In genomic region chr2:28357948-28358667, GRCh38 we compare ENCODE assay signal across 14 cellular contexts. TPM values are rescaled to one million over a fixed set of nuclear protein-coding genes. Genes with fewer than 3 reads are reported as not detected.
A peak's percentile ranks its signal among the peaks of the same experiment; 100 is the strongest.
DNase-seq lines count a peak whose midpoint lies in the region; ATAC-seq, FAIRE-seq and TF ChIP-seq lines count a peak whose summit lies in the region.
"Had no signal": no experiment of that assay in that cellular context is flagged by ENCODE, and none has a peak within 500 bp of the region (broad histone marks: within the 10 kb centered on the region; RNA-seq: fewer than 3 reads in every experiment).

No MANE protein-coding gene starts in this region.

- H3K36me3 ChIP-seq in CD4-positive, alpha-beta memory T cell (ENCODE audit: insufficient read depth, low read length), result no peaks in the 10 kb centered on the region
- no peaks in the 10 kb centered on the region for H3K36me3 ChIP-seq in pancreas
- H3K36me3 ChIP-seq: sigmoid colon had no signal

- peak overlapping the region; percentile 92 to 98 (median 96) for H3K27ac Mint-ChIP-seq in CD4-positive, alpha-beta memory T cell
- peak overlapping the region in 2 of 3 donors; percentile 95 for H3K27ac Mint-ChIP-seq in IgD-negative memory B cell
- H3K27ac Mint-ChIP-seq in activated T-helper 17 cell treated with anti-CD3 and anti-CD28 coated beads, Interleukin-2, amount 50 U/mL, for 72 hours, result peak overlapping the region; percentile 88
- peak overlapping the region; percentile 67 to 96 for H3K27ac Mint-ChIP-seq in natural killer cell treated with Interleukin-12 subunit alpha and Interleukin-12 subunit beta and Interleukin-15 and Interleukin-18, amount 100 ng/mL, for 72 hours

- POLR2A ChIA-PET in CD4-positive, alpha-beta memory T cell (lab: Charles Lee; ENCODE audit: partially characterized antibody), result interaction anchor here (5.2 kb wide), 1 partner anchor 33 kb away, joined by 39 read pairs; the partner anchor contains the start of gene FOSL2

- H3K4me1 ChIP-seq in CD4-positive, alpha-beta memory T cell (ENCODE audit: insufficient read depth, low read length), result peaks cover 62% of the 10 kb centered on the region
- H3K4me1 ChIP-seq in pancreas, result peaks cover 0 to 9% (median 0%) of the 10 kb centered on the region in 3 donors

- H3K27me3 ChIP-seq in CD4-positive, alpha-beta memory T cell (ENCODE audit: insufficient read depth, low read length), result no peaks in the 10 kb centered on the region
- H3K27me3 ChIP-seq in pancreas, result no peaks in the 10 kb centered on the region
- H3K27me3 ChIP-seq: sigmoid colon had no signal

- CTCF ChIA-PET in CD4-positive, alpha-beta memory T cell (lab: Charles Lee; ENCODE audit: partially characterized antibody), result interaction anchor here (0.7 to 1.0 kb wide), 2 partner anchors 17 to 52 kb away, joined by 3 read pairs; no protein-coding TSS in a partner anchor

- H3K27ac ChIP-seq in CD4-positive, alpha-beta memory T cell (ENCODE audit: low read depth, low read length), result no peak overlapping the region
- H3K27ac ChIP-seq in pancreas, result no peak overlapping the region
- H3K27ac ChIP-seq: sigmoid colon had no signal

- peak overlapping the region in 5 of 8 donors; percentile 6 to 92 (median 72) for H3K4me3 Mint-ChIP-seq in CD4-positive, alpha-beta memory T cell
- peak overlapping the region in 1 of 4 donors; percentile 43 for H3K4me3 Mint-ChIP-seq in IgD-negative memory B cell
- H3K4me3 Mint-ChIP-seq in activated T-helper 17 cell treated with anti-CD3 and anti-CD28 coated beads, Interleukin-2, amount 50 U/mL, for 72 hours, result peak overlapping the region; percentile 77
- peak overlapping the region; percentile 74 for H3K4me3 Mint-ChIP-seq in natural killer cell treated with Interleukin-12 subunit alpha and Interleukin-12 subunit beta and Interleukin-15 and Interleukin-18, amount 100 ng/mL, for 72 hours

- ATAC-seq in activated T-helper 17 cell treated with anti-CD3 and anti-CD28 coated beads, Interleukin-2, amount 50 U/mL, for 72 hours (replicated peaks), result no peak
- ATAC-seq in natural killer cell treated with Interleukin-12 subunit alpha and Interleukin-12 subunit beta and Interleukin-15 and Interleukin-18, amount 100 ng/mL, for 72 hours, result no peak
- ATAC-seq in HG03045 (IDR thresholded peaks at IDR 0.05; ENCODE audit: unreplicated experiment) (no peak), pancreas (no peak)
- ATAC-seq: esophagus mucosa, left lobe of liver had no signal

- WGBS in pancreas, 2 donors, result 87 to 92% methylated on average over 18 to 19 of the region's 19 CpGs

- peaks cover 29 to 71% (median 47%) of the 10 kb centered on the region in 4 donors for H3K4me1 Mint-ChIP-seq in CD4-positive, alpha-beta memory T cell
- peaks cover 6 to 13% (median 8%) of the 10 kb centered on the region in 3 donors for H3K4me1 Mint-ChIP-seq in IgD-negative memory B cell
- H3K4me1 Mint-ChIP-seq in activated T-helper 17 cell treated with anti-CD3 and anti-CD28 coated beads, Interleukin-2, amount 50 U/mL, for 72 hours, result peaks cover 22% of the 10 kb centered on the region
- H3K4me1 Mint-ChIP-seq in natural killer cell treated with Interleukin-12 subunit alpha and Interleukin-12 subunit beta and Interleukin-15 and Interleukin-18, amount 100 ng/mL, for 72 hours (ENCODE audit: low read depth in 2 of 2), result peaks cover 39 to 43% of the 10 kb centered on the region in 2 donors

- no peak overlapping the region for H3K4me3 ChIP-seq in CD4-positive, alpha-beta memory T cell (ENCODE audit: low read length in 2 of 2)
- no peak overlapping the region for H3K4me3 ChIP-seq in pancreas
- H3K4me3 ChIP-seq: sigmoid colon had no signal

- no peak for FAIRE-seq in pancreas (lab: Jason Lieb, UNC)

- no peak for TF ChIP-seq CTCF in pancreas (IDR thresholded peaks at IDR 0.05)

- no peak for DNase-seq in CD4-positive, alpha-beta memory T cell
- peak; percentile 57 for DNase-seq in natural killer cell treated with Interleukin-12 subunit alpha and Interleukin-12 subunit beta and Interleukin-15 and Interleukin-18, amount 100 ng/mL, for 72 hours (ENCODE audit: low spot score)
- DNase-seq in SHP77 (lab: John Stamatoyannopoulos, UW), result no peak
- DNase-seq in pancreas, result no peak
- DNase-seq: COR-L47, hypothalamus, NCI-H2171 treated with DMSO at 0.1 percent for 48 hours, sigmoid colon, SW 1271 had no signal

- peaks cover 0 to 3% of the 10 kb centered on the region in 2 donors for H3K27me3 Mint-ChIP-seq in CD4-positive, alpha-beta memory T cell
- H3K27me3 Mint-ChIP-seq in IgD-negative memory B cell, result peaks cover 6% of the 10 kb centered on the region
- no peaks in the 10 kb centered on the region for H3K27me3 Mint-ChIP-seq in activated T-helper 17 cell treated with anti-CD3 and anti-CD28 coated beads, Interleukin-2, amount 50 U/mL, for 72 hours
- H3K27me3 Mint-ChIP-seq in natural killer cell treated with Interleukin-12 subunit alpha and Interleukin-12 subunit beta and Interleukin-15 and Interleukin-18, amount 100 ng/mL, for 72 hours, result no peaks in the 10 kb centered on the region

- peaks cover 0 to 2% (median 0%) of the 10 kb centered on the region in 8 donors for H3K9me3 Mint-ChIP-seq in CD4-positive, alpha-beta memory T cell
- H3K9me3 Mint-ChIP-seq in IgD-negative memory B cell, result no peaks in the 10 kb centered on the region
- no peaks in the 10 kb centered on the region for H3K9me3 Mint-ChIP-seq in activated T-helper 17 cell treated with anti-CD3 and anti-CD28 coated beads, Interleukin-2, amount 50 U/mL, for 72 hours
- no peaks in the 10 kb centered on the region for H3K9me3 Mint-ChIP-seq in natural killer cell treated with Interleukin-12 subunit alpha and Interleukin-12 subunit beta and Interleukin-15 and Interleukin-18, amount 100 ng/mL, for 72 hours

- no peaks in the 10 kb centered on the region for H3K9me3 ChIP-seq in CD4-positive, alpha-beta memory T cell (ENCODE audit: control insufficient read depth in 1 of 2, low read length in 2 of 2)
- no peaks in the 10 kb centered on the region for H3K9me3 ChIP-seq in pancreas
- H3K9me3 ChIP-seq: sigmoid colon had no signal

- peaks cover 0 to 3% of the 10 kb centered on the region in 2 donors for H3K36me3 Mint-ChIP-seq in CD4-positive, alpha-beta memory T cell
- H3K36me3 Mint-ChIP-seq in IgD-negative memory B cell, result peaks cover 3% of the 10 kb centered on the region
- peaks cover 6% of the 10 kb centered on the region for H3K36me3 Mint-ChIP-seq in activated T-helper 17 cell treated with anti-CD3 and anti-CD28 coated beads, Interleukin-2, amount 50 U/mL, for 72 hours (ENCODE audit: low read depth)
- no peaks in the 10 kb centered on the region for H3K36me3 Mint-ChIP-seq in natural killer cell treated with Interleukin-12 subunit alpha and Interleukin-12 subunit beta and Interleukin-15 and Interleukin-18, amount 100 ng/mL, for 72 hours

- intact Hi-C loops in CD4-positive, alpha-beta memory T cell (cut with micrococcal nuclease), result loop anchor here (2.0 kb wide), 1 partner anchor 53 kb away; no protein-coding TSS in a partner anchor
- intact Hi-C loops in pancreas (cut with DNase I), result no loop called here

RNA-seq across cellular contexts. Expression of gene FOSL2, which starts 34.5 kb away (rescaled TPM):
- total RNA-seq in CD4-positive, alpha-beta memory T cell, result 1 to 10 TPM; 6.6 to 6.7 TPM
- polyA plus RNA-seq in CD4-positive, alpha-beta memory T cell, result 1 to 10 TPM; 4.7 to 5.0 TPM
- polyA plus RNA-seq in IgD-negative memory B cell (0.50 TPM), pancreas (10 to 100 TPM; 10.0 to 11.9 TPM)
- total RNA-seq in activated T-helper 17 cell treated with anti-CD3 and anti-CD28 coated beads, Interleukin-2, amount 50 U/mL, for 72 hours, result 100 to 1,000 TPM in 1 of 2 donors, 10 to 100 TPM in 1; 90.9 to 214 TPM
- 10 to 100 TPM; 44.5 to 52.5 TPM for total RNA-seq in natural killer cell treated with Interleukin-12 subunit alpha and Interleukin-12 subunit beta and Interleukin-15 and Interleukin-18, amount 100 ng/mL, for 72 hours
- 10 to 100 TPM; 13.3 to 39.1 (median 27.5) TPM for total RNA-seq in pancreas
